1 cellular context compared by ENCODE assay signal in genomic region chr12:83802011-83802410, GRCh38.
TF ChIP-seq lines count a peak whose summit lies in the region.

No MANE protein-coding gene starts in this region.

TF ChIP-seq in SK-N-SH, 30 proteins besides CTCF, POLR2A, EP300 and RAD21 (continued from another document):
- TF ChIP-seq, protein P1, sequence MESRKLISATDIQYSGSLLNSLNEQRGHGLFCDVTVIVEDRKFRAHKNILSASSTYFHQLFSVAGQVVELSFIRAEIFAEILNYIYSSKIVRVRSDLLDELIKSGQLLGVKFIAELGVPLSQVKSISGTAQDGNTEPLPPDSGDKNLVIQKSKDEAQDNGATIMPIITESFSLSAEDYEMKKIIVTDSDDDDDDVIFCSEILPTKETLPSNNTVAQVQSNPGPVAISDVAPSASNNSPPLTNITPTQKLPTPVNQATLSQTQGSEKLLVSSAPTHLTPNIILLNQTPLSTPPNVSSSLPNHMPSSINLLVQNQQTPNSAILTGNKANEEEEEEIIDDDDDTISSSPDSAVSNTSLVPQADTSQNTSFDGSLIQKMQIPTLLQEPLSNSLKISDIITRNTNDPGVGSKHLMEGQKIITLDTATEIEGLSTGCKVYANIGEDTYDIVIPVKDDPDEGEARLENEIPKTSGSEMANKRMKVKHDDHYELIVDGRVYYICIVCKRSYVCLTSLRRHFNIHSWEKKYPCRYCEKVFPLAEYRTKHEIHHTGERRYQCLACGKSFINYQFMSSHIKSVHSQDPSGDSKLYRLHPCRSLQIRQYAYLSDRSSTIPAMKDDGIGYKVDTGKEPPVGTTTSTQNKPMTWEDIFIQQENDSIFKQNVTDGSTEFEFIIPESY (IDR thresholded peaks at IDR 0.05; ENCODE audit: borderline replicate concordance, low read depth): no peak
- no peak for TF ChIP-seq ELF1 (IDR thresholded peaks at IDR 0.05)
- TF ChIP-seq NRF1 (IDR thresholded peaks at IDR 0.05; ENCODE audit: low read depth, low read length): no peak
- no peak for TF ChIP-seq IRF3 (IDR thresholded peaks at IDR 0.05; ENCODE audit: low read depth, low read length)
- no peak for TF ChIP-seq MXI1 (IDR thresholded peaks at IDR 0.05; ENCODE audit: low read depth, low read length)
- no peak for TF ChIP-seq TAF1 (IDR thresholded peaks at IDR 0.05; ENCODE audit: borderline replicate concordance, low read depth, low read length)
- TF ChIP-seq YY1 (IDR thresholded peaks at IDR 0.05; ENCODE audit: low read depth): no peak
- no peak for TF ChIP-seq SIN3A (IDR thresholded peaks at IDR 0.05; ENCODE audit: borderline replicate concordance, low read depth, low read length)
- TF ChIP-seq, protein P2, sequence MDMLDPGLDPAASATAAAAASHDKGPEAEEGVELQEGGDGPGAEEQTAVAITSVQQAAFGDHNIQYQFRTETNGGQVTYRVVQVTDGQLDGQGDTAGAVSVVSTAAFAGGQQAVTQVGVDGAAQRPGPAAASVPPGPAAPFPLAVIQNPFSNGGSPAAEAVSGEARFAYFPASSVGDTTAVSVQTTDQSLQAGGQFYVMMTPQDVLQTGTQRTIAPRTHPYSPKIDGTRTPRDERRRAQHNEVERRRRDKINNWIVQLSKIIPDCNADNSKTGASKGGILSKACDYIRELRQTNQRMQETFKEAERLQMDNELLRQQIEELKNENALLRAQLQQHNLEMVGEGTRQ (IDR thresholded peaks at IDR 0.05; ENCODE audit: borderline replicate concordance, low read depth, low read length): no peak
- no peak for TF ChIP-seq EZH2phosphoT487 (IDR thresholded peaks at IDR 0.05; ENCODE audit: borderline replicate concordance, low read depth)
- TF ChIP-seq GATA2 (CRISPR knock-in tag; IDR thresholded peaks at IDR 0.05): no peak
